In genomic region chr13:39810091-39810877, GRCh38 we compare ENCODE assay signal across 18 cellular contexts.
DNase-seq lines count a peak whose midpoint lies in the region; ATAC-seq and TF ChIP-seq lines count a peak whose summit lies in the region.
"Had no signal": no experiment of that assay in that cellular context is flagged by ENCODE, and none has a peak within 500 bp of the region (broad histone marks: within the 10 kb centered on the region; RNA-seq: fewer than 3 reads in every experiment).

No MANE protein-coding gene starts in this region.

- intact Hi-C loops in right cardiac atrium (cut with DNase I), result no loop called here

- H3K36me3 Mint-ChIP-seq in activated naive CD4-positive, alpha-beta T cell treated with anti-CD3 and anti-CD28 coated beads, Interleukin-2, amount 50 U/mL, for 72 hours, result no peaks in the 10 kb centered on the region

- no peaks in the 10 kb centered on the region for H3K27me3 ChIP-seq in right cardiac atrium (ENCODE audit: control insufficient read depth, insufficient read depth)
- H3K27me3 ChIP-seq: neutrophil had no signal

- H3K9me3 ChIP-seq in right cardiac atrium (ENCODE audit: control insufficient read depth, low read length), result no peaks in the 10 kb centered on the region
- H3K9me3 ChIP-seq: neutrophil had no signal

- 89% methylated on average over 10 of the region's 10 CpGs for WGBS in right cardiac atrium

- ATAC-seq in activated naive CD4-positive, alpha-beta T cell treated with anti-CD3 and anti-CD28 coated beads, Interleukin-2, amount 50 U/mL, for 72 hours, result no peak
- ATAC-seq in HG03520 (IDR thresholded peaks at IDR 0.05; ENCODE audit: unreplicated experiment), result no peak
- ATAC-seq in right cardiac atrium, result no peak
- no peak for ATAC-seq in GM21526 (IDR thresholded peaks at IDR 0.05; ENCODE audit: low FRiP score, unreplicated experiment)
- ATAC-seq: activated CD8-positive, alpha-beta T cell treated with anti-CD3 and anti-CD28 coated beads for 36 hours had no signal

- H3K27ac ChIP-seq in right cardiac atrium (ENCODE audit: low read length), result no peak overlapping the region
- H3K27ac ChIP-seq: KMS-11, neutrophil had no signal

- TF ChIP-seq CTCF in fibroblast of pulmonary artery (IDR thresholded peaks at IDR 0.05; ENCODE audit: low read length, missing control alignments), result peak; percentile 16

- no peaks in the 10 kb centered on the region for H3K4me1 ChIP-seq in right cardiac atrium (ENCODE audit: control insufficient read depth, insufficient read depth, low read length)

- H3K4me3 ChIP-seq in fibroblast of pulmonary artery (replicated peaks; ENCODE audit: low read depth, low read length), result no peak overlapping the region
- no peak overlapping the region for H3K4me3 ChIP-seq in right cardiac atrium (ENCODE audit: low read length)

- no peaks in the 10 kb centered on the region for H3K9me3 Mint-ChIP-seq in activated naive CD4-positive, alpha-beta T cell treated with anti-CD3 and anti-CD28 coated beads, Interleukin-2, amount 50 U/mL, for 72 hours
- H3K9me3 Mint-ChIP-seq: activated CD8-positive, alpha-beta T cell treated with anti-CD3 and anti-CD28 coated beads for 36 hours had no signal

- H3K27ac Mint-ChIP-seq in activated naive CD4-positive, alpha-beta T cell treated with anti-CD3 and anti-CD28 coated beads, Interleukin-2, amount 50 U/mL, for 72 hours, result peak overlapping the region; percentile 1 to 52
- H3K27ac Mint-ChIP-seq: activated CD8-positive, alpha-beta T cell treated with anti-CD3 and anti-CD28 coated beads for 36 hours had no signal

- no peak for DNase-seq in activated naive CD4-positive, alpha-beta T cell treated with anti-CD3 and anti-CD28 coated beads, Interleukin-2, amount 50 U/mL, for 72 hours (ENCODE audit: low spot score in 2 of 2)
- no peak for DNase-seq in activated naive CD4-positive, alpha-beta T cell treated with Interleukin-2 at 50 U/mL for 16 hours
- DNase-seq in RPMI7951 (ENCODE audit: low read depth), result peak; percentile 5
- peak; percentile 8 for DNase-seq in fibroblast of pulmonary artery (ENCODE audit: low read depth)
- DNase-seq in middle frontal gyrus (ENCODE audit: extremely low spot score, low spot score), result no peak
- no peak for DNase-seq in right cardiac atrium
- DNase-seq: ACHN; activated CD8-positive, alpha-beta T cell treated with anti-CD3 and anti-CD28 coated beads for 36 hours; central memory CD4-positive, alpha-beta T cell; DMS 273 treated with DMSO at 0.1 percent for 48 hours; NCI-H1092; NCI-H2029; NCI-H446 treated with DMSO at 0.1 percent for 48 hours; T-helper 9 cell had no signal

Comparison
In these comparisons a context has a peak if more than half of its experiments do, and no peak if none do; other contexts are left out.
1. DNase-seq: peak in RPMI7951 (single experiment) and fibroblast of pulmonary artery (single experiment); none in activated naive CD4-positive, alpha-beta T cell treated with anti-CD3 and anti-CD28 coated beads, Interleukin-2, amount 50 U/mL, for 72 hours (0 of 2), activated naive CD4-positive, alpha-beta T cell treated with Interleukin-2 at 50 U/mL for 16 hours (single experiment), middle frontal gyrus (single experiment) and right cardiac atrium (0 of 3).